1 cellular context compared by ENCODE assay signal in genomic region chr21:43775795-43776430, GRCh38.
TF ChIP-seq lines count a peak whose summit lies in the region.

CSTB (minus strand) TSS chr21:43776308; CDS start chr21:43776269, 39 bp downstream.

TF ChIP-seq in HepG2, 621 proteins besides CTCF, POLR2A, EP300 and RAD21 (continued from another document and continues in another):
- no peak for TF ChIP-seq PLSCR1 (CRISPR knock-in tag; IDR thresholded peaks at IDR 0.05; ENCODE audit: borderline replicate concordance)
- no peak for TF ChIP-seq ZNF816 (CRISPR knock-in tag; IDR thresholded peaks at IDR 0.05; ENCODE audit: borderline replicate concordance)
- TF ChIP-seq FOSL1 (CRISPR knock-in tag; IDR thresholded peaks at IDR 0.05; ENCODE audit: borderline replicate concordance) = no peak
- no peak for TF ChIP-seq ZBTB8A (CRISPR knock-in tag; IDR thresholded peaks at IDR 0.05; ENCODE audit: borderline replicate concordance, low read depth)
- TF ChIP-seq ZNF138 (CRISPR knock-in tag; IDR thresholded peaks at IDR 0.05; ENCODE audit: low read depth) = no peak
- TF ChIP-seq AHR (CRISPR knock-in tag; IDR thresholded peaks at IDR 0.05) = peak; percentile 72; the same call in 1 of the 2 replicates
- TF ChIP-seq NRL (CRISPR knock-in tag; IDR thresholded peaks at IDR 0.05; ENCODE audit: borderline replicate concordance) = no peak
- TF ChIP-seq ZNF232 (CRISPR knock-in tag; IDR thresholded peaks at IDR 0.05; ENCODE audit: borderline replicate concordance) = 0 out of 2 replicates have a peak, but pooled peaks have one; percentile 49
- no peak for TF ChIP-seq NFE2L1 (CRISPR knock-in tag; IDR thresholded peaks at IDR 0.05; ENCODE audit: borderline replicate concordance)
- no peak for TF ChIP-seq NR2F1 (CRISPR knock-in tag; IDR thresholded peaks at IDR 0.05)
- no peak for TF ChIP-seq MED13 (CRISPR knock-in tag; IDR thresholded peaks at IDR 0.05)
- no peak for TF ChIP-seq ZNF224 (CRISPR knock-in tag; IDR thresholded peaks at IDR 0.05)
- TF ChIP-seq DMAP1 (CRISPR knock-in tag; IDR thresholded peaks at IDR 0.05) = peak; percentile 73; the same call in 1 of the 2 replicates
- peak; percentile 37; the same call in 1 of the 2 replicates for TF ChIP-seq IRF9 (CRISPR knock-in tag; IDR thresholded peaks at IDR 0.05; ENCODE audit: borderline replicate concordance)
- TF ChIP-seq ZNF776 (CRISPR knock-in tag; IDR thresholded peaks at IDR 0.05) = peak; percentile 81; the same call in 1 of the 2 replicates
- no peak for TF ChIP-seq ZNF282 (IDR thresholded peaks at IDR 0.05; ENCODE audit: partially characterized antibody)
- no peak for TF ChIP-seq POGZ (CRISPR knock-in tag; IDR thresholded peaks at IDR 0.05)
- no peak for TF ChIP-seq SRSF1 (optimal IDR thresholded peaks at IDR 0.05; ENCODE audit: low read depth, low read length)
- TF ChIP-seq KMT2B (CRISPR knock-in tag; IDR thresholded peaks at IDR 0.05) = no peak
- TF ChIP-seq POGK (CRISPR knock-in tag; conservative IDR thresholded peaks at IDR 0.05) = peak; percentile 86; the same call in 1 of the 2 replicates
- TF ChIP-seq ZNF720 (CRISPR knock-in tag; IDR thresholded peaks at IDR 0.05) = 0 out of 2 replicates have a peak, but pooled peaks have one; percentile 59
- TF ChIP-seq SIX4 (CRISPR knock-in tag; IDR thresholded peaks at IDR 0.05) = peak; percentile 7; the same call in 1 of the 2 replicates
- no peak for TF ChIP-seq MTF2 (CRISPR knock-in tag; IDR thresholded peaks at IDR 0.05; ENCODE audit: borderline replicate concordance)
- no peak for TF ChIP-seq RBM22 (optimal IDR thresholded peaks at IDR 0.05; ENCODE audit: low read length)
- no peak; the same call in 1 of the 2 replicates for TF ChIP-seq ZNF616 (CRISPR knock-in tag; IDR thresholded peaks at IDR 0.05; ENCODE audit: low read depth)
- no peak; the same call in 1 of the 2 replicates for TF ChIP-seq JDP2 (CRISPR knock-in tag; IDR thresholded peaks at IDR 0.05; ENCODE audit: borderline replicate concordance)
- no peak for TF ChIP-seq AKAP8 (CRISPR knock-in tag; IDR thresholded peaks at IDR 0.05)
- no peak for TF ChIP-seq NFYB (CRISPR knock-in tag; IDR thresholded peaks at IDR 0.05)
- no peak for TF ChIP-seq RNF219 (CRISPR knock-in tag; IDR thresholded peaks at IDR 0.05)
- TF ChIP-seq GFI1 (CRISPR knock-in tag; IDR thresholded peaks at IDR 0.05; ENCODE audit: borderline replicate concordance) = peak; percentile 54; the same call in 1 of the 2 replicates
- TF ChIP-seq ZNF557 (CRISPR knock-in tag; IDR thresholded peaks at IDR 0.05) = no peak
- TF ChIP-seq KIAA2018 (CRISPR knock-in tag; IDR thresholded peaks at IDR 0.05; ENCODE audit: borderline replicate concordance) = no peak
- TF ChIP-seq ZNF280B (CRISPR knock-in tag; IDR thresholded peaks at IDR 0.05; ENCODE audit: borderline replicate concordance) = no peak
- peak; percentile 39; the same call in 1 of the 2 replicates for TF ChIP-seq REXO4 (CRISPR knock-in tag; IDR thresholded peaks at IDR 0.05; ENCODE audit: borderline replicate concordance)
- no peak for TF ChIP-seq ZSCAN30 (CRISPR knock-in tag; IDR thresholded peaks at IDR 0.05)
- TF ChIP-seq ZNF558 (CRISPR knock-in tag; IDR thresholded peaks at IDR 0.05; ENCODE audit: borderline replicate concordance) = peak; percentile 20; the same call in 1 of the 2 replicates
- TF ChIP-seq AFF4 (CRISPR knock-in tag; IDR thresholded peaks at IDR 0.05) = no peak
- TF ChIP-seq HNRNPLL (IDR thresholded peaks at IDR 0.05; ENCODE audit: low read depth, low read length, poor library complexity, severe bottlenecking) = peak; percentile 70
- no peak for TF ChIP-seq PRPF4 (IDR thresholded peaks at IDR 0.05; ENCODE audit: low read depth, low read length, poor library complexity, severe bottlenecking)
- TF ChIP-seq ZNF572 (CRISPR knock-in tag; IDR thresholded peaks at IDR 0.05) = no peak
